Comparison of ENCODE assay signal across 29 cellular contexts in the genomic region with DNA sequence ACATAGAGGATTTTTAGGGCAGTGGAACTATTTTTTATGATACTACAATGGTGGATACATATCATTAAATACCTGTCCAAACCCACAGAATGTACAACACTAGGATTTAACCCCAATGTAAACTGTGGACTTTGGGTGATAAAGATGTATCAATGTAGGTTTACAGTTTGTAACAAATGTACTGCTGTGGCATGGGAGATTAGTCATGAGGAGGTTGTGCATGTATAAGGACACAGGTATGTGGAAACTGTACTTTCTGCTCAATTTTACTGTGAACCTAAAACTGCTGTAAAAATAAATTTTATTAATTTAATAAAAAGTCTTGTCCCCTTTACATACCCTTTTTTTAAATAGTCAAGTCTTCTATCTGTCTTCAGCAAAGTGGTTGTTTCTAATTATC.
"Had no signal": no experiment of that assay in that cellular context is flagged by ENCODE, and none has a peak within 500 bp of the region (broad histone marks: within the 10 kb centered on the region; RNA-seq: fewer than 3 reads in every experiment).

No MANE protein-coding gene starts in this region.

- ATAC-seq: activated CD4-positive, alpha-beta T cell treated with anti-CD3 and anti-CD28 coated beads for 36 hours; activated CD4-positive, CD25-positive, alpha-beta regulatory T cell treated with anti-CD3 and anti-CD28 coated beads, Interleukin-2, amount 50 U/mL, for 24 hours; activated CD8-positive, alpha-beta memory T cell treated with anti-CD3 and anti-CD28 coated beads, Interleukin-2, amount 10 ng/mL, durations not matched to agents 7 days and 5 days; activated CD8-positive, alpha-beta T cell treated with anti-CD3 and anti-CD28 coated beads, Interleukin-2, amount 10 ng/mL, durations not matched to agents 7 days and 5 days; activated naive CD8-positive, alpha-beta T cell treated with anti-CD3 and anti-CD28 coated beads, Interleukin-2, amount 50 U/mL, for 24 hours; WTC11 had no signal

- H3K4me3 ChIP-seq: ascending aorta had no signal

- DNase-seq: activated CD4-positive, alpha-beta memory T cell treated with anti-CD3 and anti-CD28 coated beads, Interleukin-2, amount 10 ng/mL, durations not matched to agents 7 days and 5 days; activated CD4-positive, alpha-beta T cell treated with anti-CD3 and anti-CD28 coated beads for 1 hour; activated CD4-positive, alpha-beta T cell treated with anti-CD3 and anti-CD28 coated beads for 36 hours; activated CD4-positive, alpha-beta T cell treated with anti-CD3 and anti-CD28 coated beads for 48 hours; activated CD4-positive, alpha-beta T cell treated with anti-CD3 and anti-CD28 coated beads, Interleukin-2, amount 10 ng/mL, durations not matched to agents 7 days and 5 days; activated CD4-positive, alpha-beta T cell treated with anti-CD3 and anti-CD28 coated beads, Interleukin-2, amount 50 U/mL, for 48 hours; activated CD4-positive, CD25-positive, alpha-beta regulatory T cell; activated CD8-positive, alpha-beta memory T cell treated with anti-CD3 and anti-CD28 coated beads for 24 hours; activated CD8-positive, alpha-beta memory T cell treated with anti-CD3 and anti-CD28 coated beads, Interleukin-2, amount 10 ng/mL, durations not matched to agents 7 days and 5 days; activated CD8-positive, alpha-beta memory T cell treated with anti-CD3 and anti-CD28 coated beads, Interleukin-2, amount 50 U/mL, for 48 hours; activated CD8-positive, alpha-beta T cell treated with anti-CD3 and anti-CD28 coated beads, Interleukin-2, amount 10 ng/mL, durations not matched to agents 7 days and 5 days; activated effector memory CD4-positive, alpha-beta T cell treated with Interleukin-2 at 50 U/mL for 16 hours; activated gamma-delta T cell; activated naive CD4-positive, alpha-beta T cell treated with anti-CD3 and anti-CD28 coated beads, Interleukin-2, amount 10 ng/mL, durations not matched to agents 7 days and 5 days; activated naive CD4-positive, alpha-beta T cell treated with Interleukin-2 at 50 U/mL for 16 hours; activated naive CD8-positive, alpha-beta T cell treated with anti-CD3 and anti-CD28 coated beads, Interleukin-2, amount 10 ng/mL, durations not matched to agents 7 days and 5 days; activated naive CD8-positive, alpha-beta T cell treated with anti-CD3 and anti-CD28 coated beads, Interleukin-2, amount 50 U/mL, for 24 hours; activated T-cell treated with anti-CD3 and anti-CD28 coated beads, Interleukin-2, amount 50 U/mL, for 24 hours; activated T-cell treated with anti-CD3 and anti-CD28 coated beads, Interleukin-2, amount 50 U/mL, for 48 hours; amygdala; anterior cingulate cortex; central memory CD4-positive, alpha-beta T cell; T-helper 1 cell; T-helper 2 cell; T-helper 9 cell; WERI-Rb-1 had no signal
